1 cellular context compared by ENCODE assay signal in genomic region chr1:10939654-10940450, GRCh38.
TF ChIP-seq lines count a peak whose summit lies in the region.

No MANE protein-coding gene starts in this region.

TF ChIP-seq in SK-N-SH, 30 proteins besides CTCF, POLR2A, EP300 and RAD21 (continued from another document):
- TF ChIP-seq ELF1 (IDR thresholded peaks at IDR 0.05) (no peak), TCF12 (IDR thresholded peaks at IDR 0.05) (no peak)
TF ChIP-seq in SK-N-SH: peak in this region for 0.
